In the genomic region with DNA sequence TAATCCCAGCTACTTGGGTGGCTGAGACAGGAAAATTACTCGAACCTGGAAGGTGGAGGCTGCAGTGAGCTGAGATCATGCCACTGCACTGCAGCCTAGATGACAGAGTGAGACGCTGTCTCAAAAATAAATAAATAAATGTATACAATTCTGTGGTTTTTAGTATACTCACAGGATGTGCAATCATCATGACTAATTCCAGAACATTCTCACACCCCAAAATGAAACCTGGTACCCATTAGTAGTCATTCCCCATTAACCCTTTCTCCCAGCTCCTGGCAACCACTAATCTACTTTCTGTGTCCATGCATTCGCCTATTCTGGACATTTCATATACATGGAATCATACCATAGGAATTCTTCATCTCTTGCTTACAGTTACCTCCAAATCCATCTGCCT, we compare ENCODE assay signal across 13 cellular contexts. TPM values are rescaled to one million over a fixed set of nuclear protein-coding genes. Genes with fewer than 3 reads are reported as not detected.
A peak's percentile ranks its signal among the peaks of the same experiment; 100 is the strongest.
DNase-seq lines count a peak whose midpoint lies in the region; ATAC-seq, FAIRE-seq and TF ChIP-seq lines count a peak whose summit lies in the region.
"Had no signal": no experiment of that assay in that cellular context is flagged by ENCODE, and none has a peak within 500 bp of the region (broad histone marks: within the 10 kb centered on the region; RNA-seq: fewer than 3 reads in every experiment).

No MANE protein-coding gene starts in this region.

- BruUV-seq in IMR-90 (replicated peaks; lab: Mats Ljungman, UMichigan) = no TSS peak

- peak overlapping the region; percentile 35; the same call in 1 of the 3 replicates for H2BK15ac ChIP-seq in IMR-90 (ENCODE audit: low read depth, low read length)

- no peak for TF ChIP-seq RAD21 in IMR-90 (IDR thresholded peaks at IDR 0.05; ENCODE audit: low read length)

- POLR2A ChIA-PET in IMR-90 (lab: Charles Lee; ENCODE audit: unreplicated experiment) = no interaction called here

- H4K5ac ChIP-seq in IMR-90 (ENCODE audit: low read depth, low read length) = no peak overlapping the region

- dilution Hi-C loops in IMR-90 (cut with HindIII; ENCODE audit: low sequenced_read_pairs, unreplicated experiment) = no loop called here

- no peak overlapping the region for H2AK5ac ChIP-seq in IMR-90 (ENCODE audit: low read depth, low read length)

- no peak for TF ChIP-seq POLR2A in IMR-90 (IDR thresholded peaks at IDR 0.05; ENCODE audit: low read depth, low read length)

- no peak overlapping the region for H3K18ac ChIP-seq in IMR-90 (ENCODE audit: low read depth, low read length)

- H3K4me3 ChIP-seq in IMR-90 (ENCODE audit: insufficient read depth, low read depth, low read length) = no peak overlapping the region
- H3K4me3 ChIP-seq: ascending aorta, right lobe of liver, upper lobe of right lung had no signal

- peak; percentile 70 for ATAC-seq in GM18498 (IDR thresholded peaks at IDR 0.05; ENCODE audit: unreplicated experiment)
- ATAC-seq in GM21737 (IDR thresholded peaks at IDR 0.05; ENCODE audit: unreplicated experiment) = peak; percentile 48
- peak; percentile 63; the same call in 1 of the 2 replicates for ATAC-seq in IMR-90 (ENCODE audit: low read depth)
- no peak for ATAC-seq in HG02798 (IDR thresholded peaks at IDR 0.05; ENCODE audit: poor library complexity, unreplicated experiment)
- ATAC-seq: right lobe of liver, upper lobe of right lung had no signal

- H3K4me2 ChIP-seq in IMR-90 (ENCODE audit: low read depth, low read length) = no peak overlapping the region

- no peak overlapping the region for H3K56ac ChIP-seq in IMR-90 (ENCODE audit: extremely low read depth, insufficient read depth, low read length)

- peak overlapping the region; percentile 71; the same call in 1 of the 2 replicates for H3K4ac ChIP-seq in IMR-90 (ENCODE audit: low read depth, low read length)

- peaks cover 6% of the 10 kb centered on the region for H3K4me1 ChIP-seq in IMR-90 (ENCODE audit: control insufficient read depth, insufficient read depth, low read length)

- no peak overlapping the region for H4K91ac ChIP-seq in IMR-90 (ENCODE audit: insufficient read depth, low read depth, low read length)

- no peak overlapping the region for H3K27ac ChIP-seq in IMR-90 (ENCODE audit: insufficient read depth, low read length)
- H3K27ac ChIP-seq: ascending aorta, upper lobe of right lung had no signal

- H2AK9ac ChIP-seq in IMR-90 (replicated peaks; ENCODE audit: low read depth, low read length, poor library complexity) = no peak overlapping the region

- H3K23ac ChIP-seq in IMR-90 (ENCODE audit: low read depth, low read length) = peak overlapping the region; percentile 79; the same call in 1 of the 2 replicates

- 0 out of 2 replicates have a peak overlapping the region, but pooled peaks have one; percentile 33 for H3K14ac ChIP-seq in IMR-90 (replicated peaks; ENCODE audit: low read depth, low read length)

- no peak overlapping the region for H2AFZ ChIP-seq in IMR-90 (replicated peaks; ENCODE audit: low read length, poor library complexity)

- no peak overlapping the region for H4K8ac ChIP-seq in IMR-90 (ENCODE audit: low read depth in 2 of 2, low read length in 2 of 2)

- TF ChIP-seq CTCF in IMR-90 (conservative IDR thresholded peaks at IDR 0.05; ENCODE audit: low read depth, low read length) = no peak

- in situ Hi-C loops in IMR-90 (cut with MboI; ENCODE audit: low sequenced_read_pairs) = no loop called here

- DNase-seq in IMR-90 = peak; percentile 71
- DNase-seq in fibroblast of the conjunctiva (ENCODE audit: low read depth) = peak; percentile 40
- no peak for DNase-seq in putamen (ENCODE audit: low spot score)
- DNase-seq in NCI-H2196 (lab: John Stamatoyannopoulos, UW; ENCODE audit: unreplicated experiment) = no peak
- no peak for DNase-seq in HTR-8/SVneo (ENCODE audit: insufficient read length, low spot score)
- DNase-seq: Caco-2, NCI-H1417 treated with DMSO at 0.1 percent for 48 hours, right lobe of liver, upper lobe of right lung had no signal

- H3K9me3 ChIP-seq in IMR-90 (ENCODE audit: control insufficient read depth, insufficient read depth, low read length) = no peaks in the 10 kb centered on the region
- H3K9me3 ChIP-seq: ascending aorta, Caco-2, right lobe of liver, upper lobe of right lung had no signal

- H3K36me3 ChIP-seq in IMR-90 (ENCODE audit: control insufficient read depth, insufficient read depth, low read length) = no peaks in the 10 kb centered on the region
- H3K36me3 ChIP-seq: ascending aorta, right lobe of liver, upper lobe of right lung had no signal

- no peak overlapping the region for H2BK120ac ChIP-seq in IMR-90 (ENCODE audit: low read depth, low read length)

- peaks cover 5% of the 10 kb centered on the region; the same call in 1 of the 2 replicates for H4K20me1 ChIP-seq in IMR-90 (ENCODE audit: insufficient read depth, low read length)

- intact Hi-C loops in IMR-90 (cut with micrococcal nuclease) = no loop called here

- H3K9me1 ChIP-seq in IMR-90 (ENCODE audit: insufficient read depth, low read length) = no peaks in the 10 kb centered on the region; the same call in 1 of the 2 replicates

- no peaks in the 10 kb centered on the region for H3K27me3 ChIP-seq in IMR-90 (ENCODE audit: control insufficient read depth, insufficient read depth, low read length)
- H3K27me3 ChIP-seq: ascending aorta, right lobe of liver, upper lobe of right lung had no signal

- H2BK20ac ChIP-seq in IMR-90 (ENCODE audit: low read depth, low read length) = peak overlapping the region; percentile 50; the same call in 1 of the 2 replicates

- H3K79me1 ChIP-seq in IMR-90 (ENCODE audit: low read depth in 1 of 2, low read length in 2 of 2) = peaks cover 41 to 63% of the 10 kb centered on the region in 2 experiments

- CTCF ChIA-PET in IMR-90 (lab: Yijun Ruan, JAX) = no interaction called here

- FAIRE-seq in HTR-8/SVneo (lab: Jason Lieb, UNC) = no peak

- no peak overlapping the region for H3K9ac ChIP-seq in IMR-90 (ENCODE audit: low read depth, low read length)

- WGBS in IMR-90 (ENCODE audit: extremely low coverage in 2 of 2, insufficient read length in 1 of 2), 2 experiments = no CpG with 5 or more reads among the region's 3 CpGs

- H2BK5ac ChIP-seq in IMR-90 (ENCODE audit: low read depth, low read length, poor library complexity, severe bottlenecking) = no peak overlapping the region

TF ChIP-seq in IMR-90, 13 proteins besides CTCF, POLR2A, EP300 and RAD21:
- TF ChIP-seq SMC3 (IDR thresholded peaks at IDR 0.05; ENCODE audit: low read depth, low read length) = no peak
- peak; percentile 62; the same call in 1 of the 2 replicates for TF ChIP-seq CEBPB (IDR thresholded peaks at IDR 0.05; ENCODE audit: low read depth, low read length)
- TF ChIP-seq, protein P1, sequence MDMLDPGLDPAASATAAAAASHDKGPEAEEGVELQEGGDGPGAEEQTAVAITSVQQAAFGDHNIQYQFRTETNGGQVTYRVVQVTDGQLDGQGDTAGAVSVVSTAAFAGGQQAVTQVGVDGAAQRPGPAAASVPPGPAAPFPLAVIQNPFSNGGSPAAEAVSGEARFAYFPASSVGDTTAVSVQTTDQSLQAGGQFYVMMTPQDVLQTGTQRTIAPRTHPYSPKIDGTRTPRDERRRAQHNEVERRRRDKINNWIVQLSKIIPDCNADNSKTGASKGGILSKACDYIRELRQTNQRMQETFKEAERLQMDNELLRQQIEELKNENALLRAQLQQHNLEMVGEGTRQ (IDR thresholded peaks at IDR 0.05; ENCODE audit: low read depth, low read length) = no peak
- TF ChIP-seq RFX5 (IDR thresholded peaks at IDR 0.05; ENCODE audit: low read depth, low read length) = no peak

RNA-seq across cellular contexts. Expression of a gene that starts 44.5 kb away (rescaled TPM):
- total RNA-seq in IMR-90 (2012; rRNA removed) = 20.6 and 45.8 TPM in 2 replicates
- 27.6 and 31.0 TPM in 2 replicates for polyA plus RNA-seq in IMR-90 (2012; rRNA removed)
- polyA plus RNA-seq in IMR-90 (2012; cell fraction: cytosol; rRNA removed) = 6.4 and 9.3 TPM in 2 replicates
- polyA plus RNA-seq in IMR-90 (2012; cell fraction: nucleus; rRNA removed; ENCODE audit: low replicate concordance) = 8.9 and 43.4 TPM in 2 replicates

Comparison
In these comparisons a context has a peak if more than half of its experiments do, and no peak if none do; other contexts are left out.
1. DNase-seq: peak in IMR-90 (single experiment) and fibroblast of the conjunctiva (single experiment); none in putamen (single experiment), NCI-H2196 (single experiment) and HTR-8/SVneo (single experiment).